8 cellular contexts compared by ENCODE assay signal in the genomic region with DNA sequence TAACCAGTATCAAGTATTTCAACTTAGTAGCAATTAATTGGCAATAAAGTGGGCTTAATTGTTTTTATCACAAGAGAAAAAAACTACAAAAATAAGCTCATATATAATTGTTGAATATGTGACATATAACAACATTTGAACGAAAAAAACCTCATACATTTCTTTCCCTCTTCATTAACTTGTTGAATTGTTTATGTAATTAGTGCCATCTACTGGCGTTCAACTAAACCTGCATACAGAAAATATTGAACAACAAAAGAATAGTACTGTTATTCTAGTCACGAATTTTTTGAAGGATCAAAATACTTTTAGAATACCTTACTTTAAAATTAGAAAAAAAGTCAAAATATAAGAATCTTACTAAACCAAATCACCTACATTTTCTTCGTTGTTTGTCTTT.
A peak's percentile ranks its signal among the peaks of the same experiment; 100 is the strongest.
DNase-seq lines count a peak whose midpoint lies in the region; ATAC-seq and TF ChIP-seq lines count a peak whose summit lies in the region.
"Had no signal": no experiment of that assay in that cellular context is flagged by ENCODE, and none has a peak within 500 bp of the region (broad histone marks: within the 10 kb centered on the region; RNA-seq: fewer than 3 reads in every experiment).

No MANE protein-coding gene starts in this region.

- peak overlapping the region in 1 of 5 experiments; percentile 11 for H3K27ac Mint-ChIP-seq in brain
- H3K27ac Mint-ChIP-seq in immature natural killer cell: no peak overlapping the region
- H3K27ac Mint-ChIP-seq: naive thymus-derived CD4-positive, alpha-beta T cell had no signal

- peak; percentile 0 for DNase-seq in NCI-H1105 (lab: John Stamatoyannopoulos, UW)
- peak; percentile 50 for DNase-seq in medulla oblongata (ENCODE audit: extremely low spot score)
- no peak for DNase-seq in activated T-cell treated with anti-CD3 and anti-CD28 coated beads for 4 hours
- DNase-seq in immature natural killer cell: no peak

- H3K4me1 Mint-ChIP-seq in brain: peaks cover 14% of the 10 kb centered on the region
- H3K4me1 Mint-ChIP-seq in immature natural killer cell: no peaks in the 10 kb centered on the region
- H3K4me1 Mint-ChIP-seq: naive thymus-derived CD4-positive, alpha-beta T cell had no signal

- H3K36me3 Mint-ChIP-seq in brain (peaks cover 11% of the 10 kb centered on the region), immature natural killer cell (no peaks in the 10 kb centered on the region)
- H3K36me3 Mint-ChIP-seq: naive thymus-derived CD4-positive, alpha-beta T cell had no signal

- peak; percentile 67 to 70 for TF ChIP-seq CTCF in brain (conservative IDR thresholded peaks at IDR 0.05)

- ATAC-seq in GM18499 (IDR thresholded peaks at IDR 0.05; ENCODE audit: insufficient read depth, unreplicated experiment) (peak; percentile 79), HG03095 (IDR thresholded peaks at IDR 0.05; ENCODE audit: unreplicated experiment) (no peak)
- ATAC-seq: naive thymus-derived CD4-positive, alpha-beta T cell had no signal

- H3K4me3 Mint-ChIP-seq in brain (no peak overlapping the region), immature natural killer cell (no peak overlapping the region)
- H3K4me3 Mint-ChIP-seq: naive thymus-derived CD4-positive, alpha-beta T cell had no signal

- H3K27me3 Mint-ChIP-seq in brain: no peaks in the 10 kb centered on the region
- peaks cover 0 to 3% (median 0%) of the 10 kb centered on the region in 3 donors for H3K27me3 Mint-ChIP-seq in immature natural killer cell (ENCODE audit: low read depth in 3 of 3)
- H3K27me3 Mint-ChIP-seq: naive thymus-derived CD4-positive, alpha-beta T cell had no signal

- H3K9me3 Mint-ChIP-seq in brain: peaks cover 0 to 10% (median 0%) of the 10 kb centered on the region in 5 experiments
- peaks cover 0 to 1% (median 0%) of the 10 kb centered on the region in 6 donors for H3K9me3 Mint-ChIP-seq in immature natural killer cell
- H3K9me3 Mint-ChIP-seq: naive thymus-derived CD4-positive, alpha-beta T cell had no signal

Comparison
In these comparisons a context has a peak if more than half of its experiments do, and no peak if none do; other contexts are left out.
1. DNase-seq: peak in NCI-H1105 (single experiment) and medulla oblongata (single experiment); none in activated T-cell treated with anti-CD3 and anti-CD28 coated beads for 4 hours (single experiment) and immature natural killer cell (0 of 3).